In genomic region chr1:23967871-23968270, GRCh38 we compare ENCODE assay signal across 1 cellular context.
TF ChIP-seq lines count a peak whose summit lies in the region.

No MANE protein-coding gene starts in this region.

TF ChIP-seq in WTC11, 78 proteins besides CTCF, POLR2A, EP300 and RAD21 (continued from another document):
- no peak for TF ChIP-seq ZNF396 (CRISPR knock-in tag; IDR thresholded peaks at IDR 0.05; ENCODE audit: borderline replicate concordance)
- TF ChIP-seq, protein P1, sequence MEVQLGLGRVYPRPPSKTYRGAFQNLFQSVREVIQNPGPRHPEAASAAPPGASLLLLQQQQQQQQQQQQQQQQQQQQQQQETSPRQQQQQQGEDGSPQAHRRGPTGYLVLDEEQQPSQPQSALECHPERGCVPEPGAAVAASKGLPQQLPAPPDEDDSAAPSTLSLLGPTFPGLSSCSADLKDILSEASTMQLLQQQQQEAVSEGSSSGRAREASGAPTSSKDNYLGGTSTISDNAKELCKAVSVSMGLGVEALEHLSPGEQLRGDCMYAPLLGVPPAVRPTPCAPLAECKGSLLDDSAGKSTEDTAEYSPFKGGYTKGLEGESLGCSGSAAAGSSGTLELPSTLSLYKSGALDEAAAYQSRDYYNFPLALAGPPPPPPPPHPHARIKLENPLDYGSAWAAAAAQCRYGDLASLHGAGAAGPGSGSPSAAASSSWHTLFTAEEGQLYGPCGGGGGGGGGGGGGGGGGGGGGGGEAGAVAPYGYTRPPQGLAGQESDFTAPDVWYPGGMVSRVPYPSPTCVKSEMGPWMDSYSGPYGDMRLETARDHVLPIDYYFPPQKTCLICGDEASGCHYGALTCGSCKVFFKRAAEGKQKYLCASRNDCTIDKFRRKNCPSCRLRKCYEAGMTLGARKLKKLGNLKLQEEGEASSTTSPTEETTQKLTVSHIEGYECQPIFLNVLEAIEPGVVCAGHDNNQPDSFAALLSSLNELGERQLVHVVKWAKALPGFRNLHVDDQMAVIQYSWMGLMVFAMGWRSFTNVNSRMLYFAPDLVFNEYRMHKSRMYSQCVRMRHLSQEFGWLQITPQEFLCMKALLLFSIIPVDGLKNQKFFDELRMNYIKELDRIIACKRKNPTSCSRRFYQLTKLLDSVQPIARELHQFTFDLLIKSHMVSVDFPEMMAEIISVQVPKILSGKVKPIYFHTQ (CRISPR knock-in tag; IDR thresholded peaks at IDR 0.05) = no peak
- no peak for TF ChIP-seq ZNF232 (CRISPR knock-in tag; IDR thresholded peaks at IDR 0.05)
- TF ChIP-seq NR3C1 (CRISPR knock-in tag; conservative IDR thresholded peaks at IDR 0.05; ENCODE audit: low read depth) = no peak
- TF ChIP-seq SMAD3 (CRISPR knock-in tag; IDR thresholded peaks at IDR 0.05; ENCODE audit: borderline replicate concordance) = no peak
